Comparison of ENCODE assay signal across 16 cellular contexts in genomic region chr11:121281609-121282164, GRCh38. TPM values are rescaled to one million over a fixed set of nuclear protein-coding genes. Genes with fewer than 3 reads are reported as not detected.
DNase-seq lines count a peak whose midpoint lies in the region; ATAC-seq and TF ChIP-seq lines count a peak whose summit lies in the region.
"Had no signal": no experiment of that assay in that cellular context is flagged by ENCODE, and none has a peak within 500 bp of the region (broad histone marks: within the 10 kb centered on the region; RNA-seq: fewer than 3 reads in every experiment).

No MANE protein-coding gene starts in this region.

- intact Hi-C loops in esophagus squamous epithelium (cut with DNase I), result no loop called here

- peaks cover 0 to 3% (median 0%) of the 10 kb centered on the region in 3 donors for H3K9me3 ChIP-seq in esophagus squamous epithelium

- H3K27me3 Mint-ChIP-seq in type B pancreatic cell, result peaks cover 2% of the 10 kb centered on the region

- H3K27me3 ChIP-seq in esophagus squamous epithelium, result peaks cover 0 to 24% (median 0%) of the 10 kb centered on the region in 4 donors

- peaks cover 16% of the 10 kb centered on the region for H3K9me3 Mint-ChIP-seq in type B pancreatic cell

- DNase-seq in DMS79 (lab: John Stamatoyannopoulos, UW) (peak; percentile 38), HT-29 (ENCODE audit: low spot score) (peak; percentile 26), esophagus squamous epithelium (lab: John Stamatoyannopoulos, UW) (no peak), type B pancreatic cell (ENCODE audit: extremely low spot score, unreplicated experiment) (no peak), NCI-H2081 treated with DMSO at 0.1 percent for 48 hours (lab: John Stamatoyannopoulos, UW) (no peak), caudate nucleus (lab: John Stamatoyannopoulos, UW) (no peak)
- DNase-seq: ACHN, H9, IMR-90, Kasumi-1, NCI-H1092 treated with DMSO at 0.1 percent for 48 hours, NCI-H2081 had no signal

- H3K4me3 ChIP-seq in esophagus squamous epithelium, result no peak overlapping the region
- H3K4me3 ChIP-seq: SK-N-MC had no signal

- H3K27ac ChIP-seq in esophagus squamous epithelium, result peak overlapping the region; percentile 59 to 86 (median 72)
- H3K27ac ChIP-seq in caudate nucleus (ENCODE audit: low read depth, low read length), result no peak overlapping the region
- H3K27ac ChIP-seq: HL-60, SK-N-MC had no signal

- H3K36me3 ChIP-seq in esophagus squamous epithelium, result no peaks in the 10 kb centered on the region

- 74 to 87% methylated on average over 4 to 6 of the region's 7 CpGs for WGBS in esophagus squamous epithelium, 2 donors

- TF ChIP-seq CTCF in esophagus squamous epithelium (IDR thresholded peaks at IDR 0.05) (no peak), type B pancreatic cell (conservative IDR thresholded peaks at IDR 0.05) (no peak)

- H3K36me3 Mint-ChIP-seq in type B pancreatic cell, result peaks cover 5% of the 10 kb centered on the region
- H3K36me3 Mint-ChIP-seq: CD14-positive monocyte had no signal

- ATAC-seq in HG02885 (IDR thresholded peaks at IDR 0.05; ENCODE audit: poor library complexity, unreplicated experiment), result no peak

- H3K4me1 ChIP-seq in esophagus squamous epithelium, result peaks cover 0 to 20% (median 5%) of the 10 kb centered on the region in 3 donors

- no peak for TF ChIP-seq POLR2A in esophagus squamous epithelium (IDR thresholded peaks at IDR 0.05)

- peak overlapping the region; percentile 27 for H3K27ac Mint-ChIP-seq in type B pancreatic cell
- H3K27ac Mint-ChIP-seq: CD14-positive monocyte, H9 had no signal

- peaks cover 4% of the 10 kb centered on the region for H3K4me1 Mint-ChIP-seq in type B pancreatic cell (ENCODE audit: unreplicated experiment)

- H3K4me3 Mint-ChIP-seq in type B pancreatic cell, result no peak overlapping the region
- H3K4me3 Mint-ChIP-seq: CD14-positive monocyte, H9 had no signal

RNA-seq across cellular contexts. Expression of gene SC5D, which starts 10.9 kb away (rescaled TPM):
- 26.3 and 30.0 TPM in 2 replicates for total RNA-seq in HT-29 (2014; rRNA removed; shearing (Covaris generic))
- total RNA-seq in esophagus squamous epithelium (10 to 100 TPM; 43.6 to 75.8 (median 56.8) TPM), type B pancreatic cell (ENCODE audit: low replicate concordance) (43.9 and 48.0 TPM in 2 replicates)

Comparison
In these comparisons a context has a peak if more than half of its experiments do, and no peak if none do; other contexts are left out.
1. DNase-seq: peak in DMS79 (single experiment) and HT-29 (single experiment); none in esophagus squamous epithelium (single experiment), type B pancreatic cell (single experiment), NCI-H2081 treated with DMSO at 0.1 percent for 48 hours (single experiment) and caudate nucleus (0 of 61).